16 cellular contexts compared by ENCODE assay signal in the genomic region with DNA sequence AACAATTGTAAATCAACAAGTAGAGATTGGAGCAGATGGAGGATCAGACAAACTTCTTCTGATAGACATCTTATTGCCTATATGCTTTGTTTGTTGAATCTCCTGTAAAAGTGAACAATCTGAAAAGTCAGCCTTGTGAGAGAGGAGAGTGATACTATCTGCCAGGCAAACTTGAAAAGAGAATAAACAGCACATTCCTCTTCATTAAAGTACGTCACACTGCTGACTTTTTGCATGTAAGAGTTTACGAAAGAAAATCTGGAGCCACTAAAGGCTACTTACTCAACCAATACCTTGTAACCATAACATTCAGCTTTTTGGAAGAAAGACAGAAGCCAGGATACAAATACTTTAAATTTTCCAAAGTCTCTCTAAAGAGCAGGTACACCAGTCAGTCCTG. TPM values are rescaled to one million over a fixed set of nuclear protein-coding genes. Genes with fewer than 3 reads are reported as not detected.
"Had no signal": no experiment of that assay in that cellular context is flagged by ENCODE, and none has a peak within 500 bp of the region (broad histone marks: within the 10 kb centered on the region; RNA-seq: fewer than 3 reads in every experiment).

No MANE protein-coding gene starts in this region.

- H3K4me3 Mint-ChIP-seq: activated CD8-positive, alpha-beta T cell treated with anti-CD3 and anti-CD28 coated beads for 36 hours; activated naive CD8-positive, alpha-beta T cell treated with anti-CD3 and anti-CD28 coated beads, Interleukin-2, amount 50 U/mL, for 24 hours; naive thymus-derived CD8-positive, alpha-beta T cell; stimulated activated naive B cell treated with anti-CD40 and anti-IgM and Interleukin-4, amounts not matched to agents 10 μg/mL and 1 μg/mL and 100 μg/mL, for 72 hours had no signal

- H3K4me1 Mint-ChIP-seq: activated naive CD8-positive, alpha-beta T cell treated with anti-CD3 and anti-CD28 coated beads, Interleukin-2, amount 50 U/mL, for 24 hours; naive thymus-derived CD8-positive, alpha-beta T cell; stimulated activated naive B cell treated with anti-CD40 and anti-IgM and Interleukin-4, amounts not matched to agents 10 μg/mL and 1 μg/mL and 100 μg/mL, for 72 hours had no signal

- H3K9me3 ChIP-seq: colonic mucosa, heart right ventricle, psoas muscle, right lobe of liver, transverse colon had no signal

- H3K27me3 ChIP-seq: cardiac muscle cell, colonic mucosa, heart right ventricle, right lobe of liver, transverse colon had no signal

- H3K27ac Mint-ChIP-seq: activated CD8-positive, alpha-beta T cell treated with anti-CD3 and anti-CD28 coated beads for 36 hours; activated naive CD8-positive, alpha-beta T cell treated with anti-CD3 and anti-CD28 coated beads, Interleukin-2, amount 50 U/mL, for 24 hours; naive thymus-derived CD8-positive, alpha-beta T cell; stimulated activated naive B cell treated with anti-CD40 and anti-IgM and Interleukin-4, amounts not matched to agents 10 μg/mL and 1 μg/mL and 100 μg/mL, for 72 hours had no signal

- H3K4me1 ChIP-seq: colonic mucosa, heart right ventricle, psoas muscle, right lobe of liver, transverse colon had no signal

- H3K27ac ChIP-seq: cardiac muscle cell, colonic mucosa, heart right ventricle, psoas muscle, right lobe of liver, WERI-Rb-1 had no signal

- DNase-seq: activated CD4-positive, alpha-beta T cell treated with anti-CD3 and anti-CD28 coated beads for 4 hours; activated CD8-positive, alpha-beta memory T cell treated with anti-CD3 and anti-CD28 coated beads, Interleukin-2, amount 50 U/mL, for 4 hours; activated CD8-positive, alpha-beta T cell treated with anti-CD3 and anti-CD28 coated beads for 36 hours; activated naive CD8-positive, alpha-beta T cell treated with anti-CD3 and anti-CD28 coated beads, Interleukin-2, amount 50 U/mL, for 24 hours; colonic mucosa; effector CD8-positive, alpha-beta T cell; heart right ventricle; naive thymus-derived CD8-positive, alpha-beta T cell; psoas muscle; right lobe of liver; stimulated activated CD4-positive, alpha-beta T cell treated with anti-CD3 and anti-CD28 coated beads, Interleukin-2, amount 100 ng/mL, for 24 hours; stimulated activated naive B cell treated with anti-CD40 and anti-IgM and Interleukin-4, amounts not matched to agents 10 μg/mL and 1 μg/mL and 100 μg/mL, for 72 hours; T1000; transverse colon; WERI-Rb-1 had no signal

- ATAC-seq: activated CD8-positive, alpha-beta T cell treated with anti-CD3 and anti-CD28 coated beads for 36 hours; activated naive CD8-positive, alpha-beta T cell treated with anti-CD3 and anti-CD28 coated beads, Interleukin-2, amount 50 U/mL, for 24 hours; heart right ventricle; naive thymus-derived CD8-positive, alpha-beta T cell; psoas muscle; right lobe of liver; stimulated activated naive B cell treated with anti-CD40 and anti-IgM and Interleukin-4, amounts not matched to agents 10 μg/mL and 1 μg/mL and 100 μg/mL, for 72 hours had no signal

- H3K4me3 ChIP-seq: cardiac muscle cell, colonic mucosa, heart right ventricle, psoas muscle, right lobe of liver, transverse colon had no signal

- H3K36me3 ChIP-seq: cardiac muscle cell, colonic mucosa, heart right ventricle, right lobe of liver, transverse colon, WERI-Rb-1 had no signal

- H3K9me3 Mint-ChIP-seq: naive thymus-derived CD8-positive, alpha-beta T cell had no signal

- H3K36me3 Mint-ChIP-seq: naive thymus-derived CD8-positive, alpha-beta T cell; stimulated activated naive B cell treated with anti-CD40 and anti-IgM and Interleukin-4, amounts not matched to agents 10 μg/mL and 1 μg/mL and 100 μg/mL, for 72 hours had no signal

RNA-seq across cellular contexts. Expression of a gene that starts 42.5 kb away (rescaled TPM):
- total RNA-seq: activated CD8-positive, alpha-beta T cell treated with anti-CD3 and anti-CD28 coated beads for 36 hours; naive thymus-derived CD8-positive, alpha-beta T cell had no signal
- polyA plus RNA-seq: naive thymus-derived CD8-positive, alpha-beta T cell had no signal
